ENCODE assay signal across 17 cellular contexts in the genomic region with DNA sequence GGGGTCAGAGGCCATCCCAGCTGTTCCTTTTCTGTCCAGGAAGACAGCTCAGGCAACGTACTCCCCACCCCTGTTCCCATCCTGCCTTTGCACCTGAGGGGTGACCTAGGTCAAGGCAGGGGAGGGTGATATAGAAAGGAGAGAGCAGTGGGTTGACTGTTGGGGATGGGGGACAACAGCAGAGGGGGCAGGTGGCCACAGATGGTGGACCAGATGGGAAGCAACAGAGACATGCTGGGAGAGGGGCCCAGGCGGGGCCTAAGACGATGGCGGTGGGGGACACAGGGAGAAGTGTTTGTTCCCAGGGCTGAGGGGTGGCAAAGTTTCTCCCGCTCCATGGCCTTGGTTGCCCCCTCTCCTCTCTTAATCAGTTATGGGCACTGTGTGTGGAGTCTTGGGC. TPM values are rescaled to one million over a fixed set of nuclear protein-coding genes. Genes with fewer than 3 reads are reported as not detected.
A peak's percentile ranks its signal among the peaks of the same experiment; 100 is the strongest.
DNase-seq lines count a peak whose midpoint lies in the region; ATAC-seq and TF ChIP-seq lines count a peak whose summit lies in the region.
"Had no signal": no experiment of that assay in that cellular context is flagged by ENCODE, and none has a peak within 500 bp of the region (broad histone marks: within the 10 kb centered on the region; RNA-seq: fewer than 3 reads in every experiment).

No MANE protein-coding gene starts in this region.

- no peak overlapping the region for H3K27ac Mint-ChIP-seq in CD14-positive monocyte
- H3K27ac Mint-ChIP-seq in dendritic cell treated with granulocyte-macrophage colony-stimulating factor and Interleukin-4, amounts not matched to agents 40 ng/mL and 50 ng/mL, for 4 days: peak overlapping the region; percentile 16
- peak overlapping the region; percentile 89 for H3K27ac Mint-ChIP-seq in neural progenitor cell
- H3K27ac Mint-ChIP-seq: activated naive CD8-positive, alpha-beta T cell treated with anti-CD3 and anti-CD28 coated beads, Interleukin-2, amount 50 U/mL, for 24 hours; stimulated activated naive B cell treated with anti-CD40 and anti-IgM and Interleukin-4, amounts not matched to agents 10 μg/mL and 1 μg/mL and 100 μg/mL, for 72 hours had no signal

- H3K9me3 ChIP-seq in neural progenitor cell (ENCODE audit: low read depth): no peaks in the 10 kb centered on the region
- H3K9me3 ChIP-seq: mucosa of descending colon, pancreas, vagina had no signal

- H3K9me3 Mint-ChIP-seq in CD14-positive monocyte: peaks cover 0 to 11% (median 0%) of the 10 kb centered on the region in 7 donors
- H3K9me3 Mint-ChIP-seq in dendritic cell treated with granulocyte-macrophage colony-stimulating factor and Interleukin-4, amounts not matched to agents 40 ng/mL and 50 ng/mL, for 4 days: no peaks in the 10 kb centered on the region
- H3K9me3 Mint-ChIP-seq in neural progenitor cell: peaks cover 21% of the 10 kb centered on the region
- H3K9me3 Mint-ChIP-seq: activated CD4-positive, alpha-beta T cell treated with anti-CD3 and anti-CD28 coated beads, Interleukin-2, amount 10 ng/mL, durations not matched to agents 7 days and 5 days; activated naive CD8-positive, alpha-beta T cell treated with anti-CD3 and anti-CD28 coated beads, Interleukin-2, amount 50 U/mL, for 24 hours; stimulated activated naive B cell treated with anti-CD40 and anti-IgM and Interleukin-4, amounts not matched to agents 10 μg/mL and 1 μg/mL and 100 μg/mL, for 72 hours had no signal

- peaks cover 75% of the 10 kb centered on the region for H3K79me2 ChIP-seq in neural progenitor cell (ENCODE audit: low read depth)

- H3K4me3 ChIP-seq in neural progenitor cell: peak overlapping the region; percentile 31
- H3K4me3 ChIP-seq: mucosa of descending colon, pancreas had no signal

- peaks cover 60% of the 10 kb centered on the region for H3K4me1 ChIP-seq in neural progenitor cell
- H3K4me1 ChIP-seq: pancreas had no signal

- no peaks in the 10 kb centered on the region for H3K27me3 ChIP-seq in neural progenitor cell
- H3K27me3 ChIP-seq: pancreas, vagina had no signal

- DNase-seq in CD14-positive monocyte (ENCODE audit: low spot score) (peak; percentile 29), NCI-H82 (lab: John Stamatoyannopoulos, UW) (peak; percentile 90), neural progenitor cell (ENCODE audit: low spot score) (no peak), NCI-H1417 (lab: John Stamatoyannopoulos, UW) (no peak), amniotic stem cell (lab: John Stamatoyannopoulos, UW) (no peak), NCI-H146 (lab: John Stamatoyannopoulos, UW) (no peak)
- DNase-seq: activated CD4-positive, alpha-beta T cell treated with anti-CD3 and anti-CD28 coated beads, Interleukin-2, amount 10 ng/mL, durations not matched to agents 7 days and 5 days; activated naive CD8-positive, alpha-beta T cell treated with anti-CD3 and anti-CD28 coated beads, Interleukin-2, amount 50 U/mL, for 24 hours; GF-D8; pancreas; SIG-M5; small intestine; stimulated activated naive B cell treated with anti-CD40 and anti-IgM and Interleukin-4, amounts not matched to agents 10 μg/mL and 1 μg/mL and 100 μg/mL, for 72 hours had no signal

- peaks cover 4% of the 10 kb centered on the region for H4K20me1 ChIP-seq in neural progenitor cell (ENCODE audit: low read depth)

- no peaks in the 10 kb centered on the region for H3K36me3 ChIP-seq in neural progenitor cell
- H3K36me3 ChIP-seq: pancreas had no signal

- peak overlapping the region; percentile 72 for H3K4me2 ChIP-seq in neural progenitor cell

- H3K36me3 Mint-ChIP-seq in CD14-positive monocyte (no peaks in the 10 kb centered on the region), neural progenitor cell (peaks cover 40% of the 10 kb centered on the region)
- no peaks in the 10 kb centered on the region for H3K36me3 Mint-ChIP-seq in dendritic cell treated with granulocyte-macrophage colony-stimulating factor and Interleukin-4, amounts not matched to agents 40 ng/mL and 50 ng/mL, for 4 days (ENCODE audit: low read depth)
- H3K36me3 Mint-ChIP-seq: stimulated activated naive B cell treated with anti-CD40 and anti-IgM and Interleukin-4, amounts not matched to agents 10 μg/mL and 1 μg/mL and 100 μg/mL, for 72 hours had no signal

- no peak overlapping the region for H2AFZ ChIP-seq in neural progenitor cell (replicated peaks)

- H3K4me3 Mint-ChIP-seq in CD14-positive monocyte (no peak overlapping the region), neural progenitor cell (peak overlapping the region; percentile 67)
- no peak overlapping the region for H3K4me3 Mint-ChIP-seq in dendritic cell treated with granulocyte-macrophage colony-stimulating factor and Interleukin-4, amounts not matched to agents 40 ng/mL and 50 ng/mL, for 4 days
- H3K4me3 Mint-ChIP-seq: activated CD4-positive, alpha-beta T cell treated with anti-CD3 and anti-CD28 coated beads, Interleukin-2, amount 10 ng/mL, durations not matched to agents 7 days and 5 days; activated naive CD8-positive, alpha-beta T cell treated with anti-CD3 and anti-CD28 coated beads, Interleukin-2, amount 50 U/mL, for 24 hours; stimulated activated naive B cell treated with anti-CD40 and anti-IgM and Interleukin-4, amounts not matched to agents 10 μg/mL and 1 μg/mL and 100 μg/mL, for 72 hours had no signal

- TF ChIP-seq CTCF in CD14-positive monocyte (IDR thresholded peaks at IDR 0.05) (no peak), neural progenitor cell (IDR thresholded peaks at IDR 0.05) (no peak)

- intact Hi-C loops in CD14-positive monocyte (cut with micrococcal nuclease): no loop called here
- intact Hi-C loops in dendritic cell treated with granulocyte-macrophage colony-stimulating factor and Interleukin-4, amounts not matched to agents 40 ng/mL and 50 ng/mL, for 4 days (cut with micrococcal nuclease): no loop called here

- H3K4me1 Mint-ChIP-seq in CD14-positive monocyte (peaks cover 1% of the 10 kb centered on the region), neural progenitor cell (peaks cover 81% of the 10 kb centered on the region)
- peaks cover 13% of the 10 kb centered on the region for H3K4me1 Mint-ChIP-seq in dendritic cell treated with granulocyte-macrophage colony-stimulating factor and Interleukin-4, amounts not matched to agents 40 ng/mL and 50 ng/mL, for 4 days (ENCODE audit: low read depth)
- H3K4me1 Mint-ChIP-seq: activated naive CD8-positive, alpha-beta T cell treated with anti-CD3 and anti-CD28 coated beads, Interleukin-2, amount 50 U/mL, for 24 hours had no signal

- peaks cover 52% of the 10 kb centered on the region for H3F3A ChIP-seq in neural progenitor cell (ENCODE audit: low read depth)

- no peak overlapping the region for H3K9ac ChIP-seq in neural progenitor cell

- H3K27me3 Mint-ChIP-seq in CD14-positive monocyte (ENCODE audit: low read depth in 3 of 3): peaks cover 13 to 33% (median 13%) of the 10 kb centered on the region in 3 donors
- peaks cover 44% of the 10 kb centered on the region for H3K27me3 Mint-ChIP-seq in dendritic cell treated with granulocyte-macrophage colony-stimulating factor and Interleukin-4, amounts not matched to agents 40 ng/mL and 50 ng/mL, for 4 days
- H3K27me3 Mint-ChIP-seq in neural progenitor cell (ENCODE audit: insufficient read depth, low read depth): peaks cover 10% of the 10 kb centered on the region
- H3K27me3 Mint-ChIP-seq: activated naive CD8-positive, alpha-beta T cell treated with anti-CD3 and anti-CD28 coated beads, Interleukin-2, amount 50 U/mL, for 24 hours had no signal

- ATAC-seq in GM21786 (IDR thresholded peaks at IDR 0.05; ENCODE audit: unreplicated experiment): no peak
- ATAC-seq: activated naive CD8-positive, alpha-beta T cell treated with anti-CD3 and anti-CD28 coated beads, Interleukin-2, amount 50 U/mL, for 24 hours; mucosa of descending colon; pancreas; stimulated activated naive B cell treated with anti-CD40 and anti-IgM and Interleukin-4, amounts not matched to agents 10 μg/mL and 1 μg/mL and 100 μg/mL, for 72 hours had no signal

- peak overlapping the region; percentile 71 for H3K27ac ChIP-seq in neural progenitor cell
- H3K27ac ChIP-seq: pancreas had no signal

RNA-seq across cellular contexts. Expression of gene CELSR2, which starts 6.3 kb away (rescaled TPM):
- polyA plus RNA-seq in CD14-positive monocyte: under 1 TPM; 0.03 to 0.04 TPM
- 11.1 and 26.5 TPM in 2 replicates for total RNA-seq in neural progenitor cell (ENCODE audit: low replicate concordance)

RNA-seq across cellular contexts. Expression of gene PSRC1, which starts 27.3 kb away (rescaled TPM):
- 1 to 10 TPM; 5.8 to 7.1 TPM for polyA plus RNA-seq in CD14-positive monocyte
- 78.1 and 134 TPM in 2 replicates for total RNA-seq in neural progenitor cell (ENCODE audit: low replicate concordance)

RNA-seq across cellular contexts. Expression of gene SARS1, which starts 42.0 kb away (rescaled TPM):
- 100 to 1,000 TPM in 1 of 2 donors, 10 to 100 TPM in 1; 99.1 to 107 TPM for polyA plus RNA-seq in CD14-positive monocyte
- 118 and 128 TPM in 2 replicates for total RNA-seq in neural progenitor cell (ENCODE audit: low replicate concordance)

RNA-seq across cellular contexts. Expression of gene MYBPHL, which starts 51.1 kb away (rescaled TPM):
- under 1 TPM in 1 of 2 donors, not detected in 1; 0.13 TPM for polyA plus RNA-seq in CD14-positive monocyte
- not detected in 2 replicates for total RNA-seq in neural progenitor cell (ENCODE audit: low replicate concordance)
- total RNA-seq: activated CD4-positive, alpha-beta T cell treated with anti-CD3 and anti-CD28 coated beads, Interleukin-2, amount 10 ng/mL, durations not matched to agents 7 days and 5 days; mucosa of descending colon; vagina had no signal

Comparison
In these comparisons a context has a peak if more than half of its experiments do, and no peak if none do; other contexts are left out.
1. DNase-seq: peak in CD14-positive monocyte (single experiment) and NCI-H82 (single experiment); none in neural progenitor cell (single experiment), NCI-H1417 (0 of 3), amniotic stem cell (single experiment) and NCI-H146 (single experiment).
2. H3K27ac Mint-ChIP-seq: peak in dendritic cell treated with granulocyte-macrophage colony-stimulating factor and Interleukin-4, amounts not matched to agents 40 ng/mL and 50 ng/mL, for 4 days (single experiment) and neural progenitor cell (single experiment); none in CD14-positive monocyte (0 of 7).